In genomic region chr2:61993422-61994024, GRCh38 we compare ENCODE assay signal across 9 cellular contexts.
DNase-seq lines count a peak whose midpoint lies in the region; ATAC-seq and TF ChIP-seq lines count a peak whose summit lies in the region.
"Had no signal": no experiment of that assay in that cellular context is flagged by ENCODE, and none has a peak within 500 bp of the region (broad histone marks: within the 10 kb centered on the region; RNA-seq: fewer than 3 reads in every experiment).

No MANE protein-coding gene starts in this region.

- peak; percentile 75 for TF ChIP-seq CTCF in BJ (IDR thresholded peaks at IDR 0.05; ENCODE audit: insufficient read depth, low read depth, low read length)
- TF ChIP-seq CTCF in GM13977 (IDR thresholded peaks at IDR 0.05; ENCODE audit: extremely low read depth, insufficient read depth, missing control alignments), result peak; percentile 92
- no peak for TF ChIP-seq CTCF in activated B cell treated with CpG ODN at 0.5 μM for 24 hours (IDR thresholded peaks at IDR 0.05)

- DNase-seq in BJ (ENCODE audit: low read depth), result no peak
- DNase-seq in GM13977 (ENCODE audit: low spot score), result peak; percentile 49
- peak; percentile 59 for DNase-seq in NCI-H1694 treated with DMSO at 0.1 percent for 48 hours (lab: John Stamatoyannopoulos, UW)
- no peak for DNase-seq in activated B cell treated with CpG ODN at 0.5 μM for 24 hours
- no peak for DNase-seq in Right ventricle myocardium superior
- peak; percentile 19 for DNase-seq in skeletal muscle cell (ENCODE audit: low read depth)

- intact Hi-C loops in activated B cell treated with CpG ODN at 0.5 μM for 24 hours (cut with micrococcal nuclease), result loop anchor here (1.0 to 5.0 kb wide), 7 partner anchors 44 to 781 kb away; partner anchors contain the start of gene B3GNT2
- intact Hi-C loops in Right ventricle myocardium superior (cut with DNase I), result loop anchor here (2.0 to 10.0 kb wide), 2 partner anchors 201 to 419 kb away; partner anchors contain the start of gene B3GNT2

- no peak overlapping the region for H3K4me3 Mint-ChIP-seq in activated B cell treated with CpG ODN at 0.5 μM for 24 hours
- H3K4me3 Mint-ChIP-seq: IgD-negative memory B cell had no signal

- no peaks in the 10 kb centered on the region for H3K27me3 ChIP-seq in BJ (ENCODE audit: control insufficient read depth, insufficient read depth, low read length)

- CTCF ChIA-PET in BJ (lab: Yijun Ruan, JAX), result interaction anchor here (0.6 to 2.4 kb wide), 12 partner anchors 11 to 821 kb away, joined by 3 to 22 read pairs (median 3); no protein-coding TSS in a partner anchor
- CTCF ChIA-PET in activated B cell treated with CpG ODN at 0.5 μM for 24 hours (lab: Charles Lee), result interaction anchor here (0.5 to 4.0 kb wide), 20 partner anchors 10 to 782 kb away, joined by 3 to 119 read pairs (median 3); no protein-coding TSS in a partner anchor

- POLR2A ChIA-PET in BJ (lab: Charles Lee) (interaction anchor here (0.7 kb wide), 1 partner anchor 18 kb away, joined by 3 read pairs; no protein-coding TSS in a partner anchor), activated B cell treated with CpG ODN at 0.5 μM for 24 hours (lab: Charles Lee) (interaction anchor here (0.6 to 1.0 kb wide), 5 partner anchors 172 to 419 kb away, joined by 3 to 4 read pairs (median 4); no protein-coding TSS in a partner anchor)

- peak; percentile 75 for ATAC-seq in activated B cell treated with CpG ODN at 0.5 μM for 24 hours (ENCODE audit: low read depth)
- ATAC-seq in Right ventricle myocardium superior (ENCODE audit: poor library complexity), result peak; percentile 83
- no peak for ATAC-seq in GM19463 (IDR thresholded peaks at IDR 0.05; ENCODE audit: unreplicated experiment)
- no peak for ATAC-seq in GM19351 (IDR thresholded peaks at IDR 0.05; ENCODE audit: unreplicated experiment)

- H3K36me3 Mint-ChIP-seq in activated B cell treated with CpG ODN at 0.5 μM for 24 hours (ENCODE audit: low read depth), result peaks cover 3% of the 10 kb centered on the region

- no peaks in the 10 kb centered on the region for H3K9me3 Mint-ChIP-seq in activated B cell treated with CpG ODN at 0.5 μM for 24 hours
- H3K9me3 Mint-ChIP-seq: IgD-negative memory B cell had no signal

- in situ Hi-C loops in GM13977 (cut with MboI; ENCODE audit: low pct_unique_long_range_greater_than_20kb, low sequenced_read_pairs, unreplicated experiment), result loop anchor here (10.0 kb wide), 1 partner anchor 421 kb away; no protein-coding TSS in a partner anchor

- H3K27ac Mint-ChIP-seq in activated B cell treated with CpG ODN at 0.5 μM for 24 hours, result no peak overlapping the region

- H3K4me3 ChIP-seq in BJ (ENCODE audit: low read depth, low read length) (no peak overlapping the region), skeletal muscle cell (ENCODE audit: low read depth, low read length) (no peak overlapping the region)

- H3K36me3 ChIP-seq in BJ (ENCODE audit: control insufficient read depth, insufficient read depth, low read length), result no peaks in the 10 kb centered on the region

- H3K4me1 Mint-ChIP-seq in activated B cell treated with CpG ODN at 0.5 μM for 24 hours, result peaks cover 2% of the 10 kb centered on the region

- H3K27me3 Mint-ChIP-seq in activated B cell treated with CpG ODN at 0.5 μM for 24 hours, result no peaks in the 10 kb centered on the region
- H3K27me3 Mint-ChIP-seq: IgD-negative memory B cell had no signal

Comparison
In these comparisons a context has a peak if more than half of its experiments do, and no peak if none do; other contexts are left out.
1. DNase-seq: peak in GM13977 (single experiment), NCI-H1694 treated with DMSO at 0.1 percent for 48 hours (single experiment) and skeletal muscle cell (single experiment); none in BJ (single experiment), activated B cell treated with CpG ODN at 0.5 μM for 24 hours (single experiment) and Right ventricle myocardium superior (single experiment).
2. ATAC-seq: peak in activated B cell treated with CpG ODN at 0.5 μM for 24 hours (single experiment) and Right ventricle myocardium superior (single experiment); none in GM19463 (single experiment) and GM19351 (single experiment).